1 cellular context compared by ENCODE assay signal in the genomic region with DNA sequence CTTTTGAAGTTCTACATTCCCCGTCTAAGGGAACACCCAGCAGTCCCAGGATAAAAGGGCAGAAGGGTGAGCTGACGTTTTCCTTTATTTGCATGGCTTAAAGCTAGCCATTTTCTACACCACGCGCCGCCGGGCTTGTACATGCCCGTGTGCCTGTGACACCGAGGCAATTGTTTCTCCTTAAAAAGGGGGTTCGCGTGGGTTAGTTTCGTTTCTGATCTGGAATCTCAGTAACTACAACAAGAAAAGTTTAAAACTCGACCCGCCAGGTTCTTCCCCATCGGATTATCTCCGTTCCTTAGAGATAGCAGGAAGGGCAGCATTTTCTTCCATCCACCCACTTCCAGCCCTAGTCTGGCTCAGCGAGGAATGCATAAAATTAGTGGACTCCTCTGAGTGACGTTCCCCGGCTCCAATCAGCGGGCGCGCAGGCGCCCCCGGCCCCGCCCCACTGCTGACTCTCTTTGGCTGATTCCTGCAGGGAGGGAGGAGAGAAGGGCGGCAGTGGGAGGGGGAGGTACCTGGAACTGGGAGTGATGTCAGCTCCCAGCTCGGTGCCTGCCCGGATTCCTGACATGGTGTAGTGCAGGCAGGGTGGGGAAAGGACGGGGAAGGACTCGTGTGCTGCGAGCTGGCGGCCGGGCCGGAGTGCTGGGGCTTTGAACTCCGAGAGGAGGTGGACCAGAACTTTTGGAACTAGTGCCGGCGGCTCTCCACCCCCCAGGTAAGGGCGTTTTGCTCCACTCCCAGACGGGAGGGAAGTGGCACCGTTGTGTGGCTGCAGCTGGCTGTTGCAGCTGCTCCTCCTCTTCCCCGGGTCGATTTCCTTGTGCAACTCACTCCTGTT.
TF ChIP-seq lines count a peak whose summit lies in the region.

A gene (plus strand): TSS at position 565 of the 847 bp plus-strand sequence. CDS start 109,191 bp downstream, outside the sequence.

TF ChIP-seq in H1, 55 proteins besides CTCF, POLR2A, EP300 and RAD21:
- TF ChIP-seq GABPA (IDR thresholded peaks at IDR 0.05; ENCODE audit: borderline replicate concordance, insufficient read depth, low read length), result no peak; the same call in 1 of the 2 replicates
- TF ChIP-seq EGR1 (IDR thresholded peaks at IDR 0.05; ENCODE audit: borderline replicate concordance, low read depth, low read length), result 0 out of 2 replicates have a peak, but pooled peaks have one; percentile 32
- TF ChIP-seq ASH2L (IDR thresholded peaks at IDR 0.05; ENCODE audit: low read length), result peak; percentile 70
- TF ChIP-seq, protein P1, sequence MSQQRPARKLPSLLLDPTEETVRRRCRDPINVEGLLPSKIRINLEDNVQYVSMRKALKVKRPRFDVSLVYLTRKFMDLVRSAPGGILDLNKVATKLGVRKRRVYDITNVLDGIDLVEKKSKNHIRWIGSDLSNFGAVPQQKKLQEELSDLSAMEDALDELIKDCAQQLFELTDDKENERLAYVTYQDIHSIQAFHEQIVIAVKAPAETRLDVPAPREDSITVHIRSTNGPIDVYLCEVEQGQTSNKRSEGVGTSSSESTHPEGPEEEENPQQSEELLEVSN (IDR thresholded peaks at IDR 0.05), result no peak
- TF ChIP-seq SUZ12 (IDR thresholded peaks at IDR 0.05; ENCODE audit: low read length), result no peak
- no peak for TF ChIP-seq HDAC6 (IDR thresholded peaks at IDR 0.05; ENCODE audit: low read depth, low read length)
- no peak for TF ChIP-seq RFX5 (IDR thresholded peaks at IDR 0.05; ENCODE audit: borderline replicate concordance, low read depth, low read length)
- TF ChIP-seq, protein P2, sequence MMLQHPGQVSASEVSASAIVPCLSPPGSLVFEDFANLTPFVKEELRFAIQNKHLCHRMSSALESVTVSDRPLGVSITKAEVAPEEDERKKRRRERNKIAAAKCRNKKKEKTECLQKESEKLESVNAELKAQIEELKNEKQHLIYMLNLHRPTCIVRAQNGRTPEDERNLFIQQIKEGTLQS (IDR thresholded peaks at IDR 0.05; ENCODE audit: insufficient read depth, low read depth, low read length), result no peak
- TF ChIP-seq BRCA1 (IDR thresholded peaks at IDR 0.05; ENCODE audit: low read depth, low read length), result no peak
- no peak for TF ChIP-seq CBX5 (IDR thresholded peaks at IDR 0.05; ENCODE audit: low read depth, low read length)
- TF ChIP-seq SP4 (IDR thresholded peaks at IDR 0.05; ENCODE audit: low read length), result peak; percentile 50; the same call in 1 of the 2 replicates
- no peak for TF ChIP-seq CEBPB (IDR thresholded peaks at IDR 0.05; ENCODE audit: low read depth, low read length)
- no peak for TF ChIP-seq SRF (IDR thresholded peaks at IDR 0.05; ENCODE audit: low read depth, low read length)
- TF ChIP-seq SP2 (IDR thresholded peaks at IDR 0.05; ENCODE audit: low read length), result peak; percentile 83
- peak; percentile 61; the same call in 1 of the 2 replicates for TF ChIP-seq POU5F1 (IDR thresholded peaks at IDR 0.05; ENCODE audit: low read depth, low read length)
- no peak for TF ChIP-seq RXRA (IDR thresholded peaks at IDR 0.05; ENCODE audit: insufficient read depth, low read depth, low read length)
- 0 out of 2 replicates have a peak, but pooled peaks have one; percentile 61 for TF ChIP-seq JUND (IDR thresholded peaks at IDR 0.05; ENCODE audit: low read length)
- peak; percentile 71 for TF ChIP-seq KDM4A (IDR thresholded peaks at IDR 0.05; ENCODE audit: low read depth, low read length, severe bottlenecking)
- TF ChIP-seq SIN3A (conservative IDR thresholded peaks at IDR 0.05 in 1 of 2, IDR thresholded peaks at IDR 0.05 in 1 of 2; ENCODE audit: low read depth in 1 of 2, low read length in 2 of 2), result peak; percentile 10 to 38; a peak in 1 of 4 replicates
- no peak for TF ChIP-seq MAFK (IDR thresholded peaks at IDR 0.05; ENCODE audit: low read depth, low read length)
- TF ChIP-seq, protein P3, sequence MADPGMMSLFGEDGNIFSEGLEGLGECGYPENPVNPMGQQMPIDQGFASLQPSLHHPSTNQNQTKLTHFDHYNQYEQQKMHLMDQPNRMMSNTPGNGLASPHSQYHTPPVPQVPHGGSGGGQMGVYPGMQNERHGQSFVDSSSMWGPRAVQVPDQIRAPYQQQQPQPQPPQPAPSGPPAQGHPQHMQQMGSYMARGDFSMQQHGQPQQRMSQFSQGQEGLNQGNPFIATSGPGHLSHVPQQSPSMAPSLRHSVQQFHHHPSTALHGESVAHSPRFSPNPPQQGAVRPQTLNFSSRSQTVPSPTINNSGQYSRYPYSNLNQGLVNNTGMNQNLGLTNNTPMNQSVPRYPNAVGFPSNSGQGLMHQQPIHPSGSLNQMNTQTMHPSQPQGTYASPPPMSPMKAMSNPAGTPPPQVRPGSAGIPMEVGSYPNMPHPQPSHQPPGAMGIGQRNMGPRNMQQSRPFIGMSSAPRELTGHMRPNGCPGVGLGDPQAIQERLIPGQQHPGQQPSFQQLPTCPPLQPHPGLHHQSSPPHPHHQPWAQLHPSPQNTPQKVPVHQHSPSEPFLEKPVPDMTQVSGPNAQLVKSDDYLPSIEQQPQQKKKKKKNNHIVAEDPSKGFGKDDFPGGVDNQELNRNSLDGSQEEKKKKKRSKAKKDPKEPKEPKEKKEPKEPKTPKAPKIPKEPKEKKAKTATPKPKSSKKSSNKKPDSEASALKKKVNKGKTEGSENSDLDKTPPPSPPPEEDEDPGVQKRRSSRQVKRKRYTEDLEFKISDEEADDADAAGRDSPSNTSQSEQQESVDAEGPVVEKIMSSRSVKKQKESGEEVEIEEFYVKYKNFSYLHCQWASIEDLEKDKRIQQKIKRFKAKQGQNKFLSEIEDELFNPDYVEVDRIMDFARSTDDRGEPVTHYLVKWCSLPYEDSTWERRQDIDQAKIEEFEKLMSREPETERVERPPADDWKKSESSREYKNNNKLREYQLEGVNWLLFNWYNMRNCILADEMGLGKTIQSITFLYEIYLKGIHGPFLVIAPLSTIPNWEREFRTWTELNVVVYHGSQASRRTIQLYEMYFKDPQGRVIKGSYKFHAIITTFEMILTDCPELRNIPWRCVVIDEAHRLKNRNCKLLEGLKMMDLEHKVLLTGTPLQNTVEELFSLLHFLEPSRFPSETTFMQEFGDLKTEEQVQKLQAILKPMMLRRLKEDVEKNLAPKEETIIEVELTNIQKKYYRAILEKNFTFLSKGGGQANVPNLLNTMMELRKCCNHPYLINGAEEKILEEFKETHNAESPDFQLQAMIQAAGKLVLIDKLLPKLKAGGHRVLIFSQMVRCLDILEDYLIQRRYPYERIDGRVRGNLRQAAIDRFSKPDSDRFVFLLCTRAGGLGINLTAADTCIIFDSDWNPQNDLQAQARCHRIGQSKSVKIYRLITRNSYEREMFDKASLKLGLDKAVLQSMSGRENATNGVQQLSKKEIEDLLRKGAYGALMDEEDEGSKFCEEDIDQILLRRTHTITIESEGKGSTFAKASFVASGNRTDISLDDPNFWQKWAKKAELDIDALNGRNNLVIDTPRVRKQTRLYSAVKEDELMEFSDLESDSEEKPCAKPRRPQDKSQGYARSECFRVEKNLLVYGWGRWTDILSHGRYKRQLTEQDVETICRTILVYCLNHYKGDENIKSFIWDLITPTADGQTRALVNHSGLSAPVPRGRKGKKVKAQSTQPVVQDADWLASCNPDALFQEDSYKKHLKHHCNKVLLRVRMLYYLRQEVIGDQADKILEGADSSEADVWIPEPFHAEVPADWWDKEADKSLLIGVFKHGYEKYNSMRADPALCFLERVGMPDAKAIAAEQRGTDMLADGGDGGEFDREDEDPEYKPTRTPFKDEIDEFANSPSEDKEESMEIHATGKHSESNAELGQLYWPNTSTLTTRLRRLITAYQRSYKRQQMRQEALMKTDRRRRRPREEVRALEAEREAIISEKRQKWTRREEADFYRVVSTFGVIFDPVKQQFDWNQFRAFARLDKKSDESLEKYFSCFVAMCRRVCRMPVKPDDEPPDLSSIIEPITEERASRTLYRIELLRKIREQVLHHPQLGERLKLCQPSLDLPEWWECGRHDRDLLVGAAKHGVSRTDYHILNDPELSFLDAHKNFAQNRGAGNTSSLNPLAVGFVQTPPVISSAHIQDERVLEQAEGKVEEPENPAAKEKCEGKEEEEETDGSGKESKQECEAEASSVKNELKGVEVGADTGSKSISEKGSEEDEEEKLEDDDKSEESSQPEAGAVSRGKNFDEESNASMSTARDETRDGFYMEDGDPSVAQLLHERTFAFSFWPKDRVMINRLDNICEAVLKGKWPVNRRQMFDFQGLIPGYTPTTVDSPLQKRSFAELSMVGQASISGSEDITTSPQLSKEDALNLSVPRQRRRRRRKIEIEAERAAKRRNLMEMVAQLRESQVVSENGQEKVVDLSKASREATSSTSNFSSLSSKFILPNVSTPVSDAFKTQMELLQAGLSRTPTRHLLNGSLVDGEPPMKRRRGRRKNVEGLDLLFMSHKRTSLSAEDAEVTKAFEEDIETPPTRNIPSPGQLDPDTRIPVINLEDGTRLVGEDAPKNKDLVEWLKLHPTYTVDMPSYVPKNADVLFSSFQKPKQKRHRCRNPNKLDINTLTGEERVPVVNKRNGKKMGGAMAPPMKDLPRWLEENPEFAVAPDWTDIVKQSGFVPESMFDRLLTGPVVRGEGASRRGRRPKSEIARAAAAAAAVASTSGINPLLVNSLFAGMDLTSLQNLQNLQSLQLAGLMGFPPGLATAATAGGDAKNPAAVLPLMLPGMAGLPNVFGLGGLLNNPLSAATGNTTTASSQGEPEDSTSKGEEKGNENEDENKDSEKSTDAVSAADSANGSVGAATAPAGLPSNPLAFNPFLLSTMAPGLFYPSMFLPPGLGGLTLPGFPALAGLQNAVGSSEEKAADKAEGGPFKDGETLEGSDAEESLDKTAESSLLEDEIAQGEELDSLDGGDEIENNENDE (IDR thresholded peaks at IDR 0.05; ENCODE audit: insufficient replicate concordance, low read length), result no peak
- TF ChIP-seq CTBP2 (IDR thresholded peaks at IDR 0.05; ENCODE audit: borderline replicate concordance, insufficient read depth, insufficient read length, low read length), result no peak
- TF ChIP-seq RBBP5 (IDR thresholded peaks at IDR 0.05; ENCODE audit: borderline replicate concordance, low read depth, low read length), result peak; percentile 45; the same call in 1 of the 2 replicates
- peak; percentile 82 for TF ChIP-seq CHD2 (IDR thresholded peaks at IDR 0.05; ENCODE audit: low read length)
- no peak for TF ChIP-seq RNF2 (IDR thresholded peaks at IDR 0.05; ENCODE audit: borderline replicate concordance, low read depth, low read length, missing control alignments, poor library complexity, severe bottlenecking)
- no peak for TF ChIP-seq KDM5A (IDR thresholded peaks at IDR 0.05; ENCODE audit: low read length)
- peak; percentile 43; the same call in 1 of the 2 replicates for TF ChIP-seq YY1 (IDR thresholded peaks at IDR 0.05; ENCODE audit: low read depth, low read length)
- TF ChIP-seq TBP (IDR thresholded peaks at IDR 0.05; ENCODE audit: low read depth, low read length), result peak; percentile 54
- 0 out of 2 replicates have a peak, but pooled peaks have one; percentile 13 for TF ChIP-seq GTF2F1 (IDR thresholded peaks at IDR 0.05; ENCODE audit: borderline replicate concordance, low read depth, low read length)
- TF ChIP-seq SAP30 (IDR thresholded peaks at IDR 0.05; ENCODE audit: insufficient read depth, insufficient replicate concordance, low read length), result no peak
- TF ChIP-seq HDAC2 (IDR thresholded peaks at IDR 0.05; ENCODE audit: borderline replicate concordance in 1 of 2, low read depth in 2 of 2, low read length in 2 of 2), result no peak
- no peak for TF ChIP-seq TCF12 (IDR thresholded peaks at IDR 0.05; ENCODE audit: low read depth, low read length)
- peak; percentile 38; the same call in 1 of the 2 replicates for TF ChIP-seq CREB1 (IDR thresholded peaks at IDR 0.05)
- TF ChIP-seq KDM1A (IDR thresholded peaks at IDR 0.05; ENCODE audit: borderline replicate concordance, low read length), result no peak
- TF ChIP-seq TAF1 (IDR thresholded peaks at IDR 0.05; ENCODE audit: low read depth, low read length), result peak; percentile 72
- TF ChIP-seq JUN (IDR thresholded peaks at IDR 0.05; ENCODE audit: low read depth, low read length), result no peak
- TF ChIP-seq BCL11A (IDR thresholded peaks at IDR 0.05; ENCODE audit: low read depth in 2 of 2, low read length in 2 of 2), result no peak
- TF ChIP-seq TAF7 (optimal IDR thresholded peaks at IDR 0.05; ENCODE audit: borderline replicate concordance, low read depth, low read length), result no peak
- TF ChIP-seq, protein P4, sequence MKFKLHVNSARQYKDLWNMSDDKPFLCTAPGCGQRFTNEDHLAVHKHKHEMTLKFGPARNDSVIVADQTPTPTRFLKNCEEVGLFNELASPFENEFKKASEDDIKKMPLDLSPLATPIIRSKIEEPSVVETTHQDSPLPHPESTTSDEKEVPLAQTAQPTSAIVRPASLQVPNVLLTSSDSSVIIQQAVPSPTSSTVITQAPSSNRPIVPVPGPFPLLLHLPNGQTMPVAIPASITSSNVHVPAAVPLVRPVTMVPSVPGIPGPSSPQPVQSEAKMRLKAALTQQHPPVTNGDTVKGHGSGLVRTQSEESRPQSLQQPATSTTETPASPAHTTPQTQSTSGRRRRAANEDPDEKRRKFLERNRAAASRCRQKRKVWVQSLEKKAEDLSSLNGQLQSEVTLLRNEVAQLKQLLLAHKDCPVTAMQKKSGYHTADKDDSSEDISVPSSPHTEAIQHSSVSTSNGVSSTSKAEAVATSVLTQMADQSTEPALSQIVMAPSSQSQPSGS (IDR thresholded peaks at IDR 0.05; ENCODE audit: low read length), result peak; percentile 81
- peak; percentile 96 for TF ChIP-seq SP1 (IDR thresholded peaks at IDR 0.05; ENCODE audit: low read depth, low read length)
- peak; percentile 11 for TF ChIP-seq NANOG (IDR thresholded peaks at IDR 0.05; ENCODE audit: insufficient read depth, low read depth, low read length, poor library complexity, severe bottlenecking)
- no peak for TF ChIP-seq FOSL1 (IDR thresholded peaks at IDR 0.05; ENCODE audit: insufficient read depth, low read depth, low read length)
- peak; percentile 86 for TF ChIP-seq PHF8 (conservative IDR thresholded peaks at IDR 0.05; ENCODE audit: low read depth, low read length)
- no peak for TF ChIP-seq CHD1 (IDR thresholded peaks at IDR 0.05; ENCODE audit: low read depth, low read length)
- no peak for TF ChIP-seq EZH2 (IDR thresholded peaks at IDR 0.05; ENCODE audit: low read depth, low read length, severe bottlenecking)
- TF ChIP-seq, protein P5, sequence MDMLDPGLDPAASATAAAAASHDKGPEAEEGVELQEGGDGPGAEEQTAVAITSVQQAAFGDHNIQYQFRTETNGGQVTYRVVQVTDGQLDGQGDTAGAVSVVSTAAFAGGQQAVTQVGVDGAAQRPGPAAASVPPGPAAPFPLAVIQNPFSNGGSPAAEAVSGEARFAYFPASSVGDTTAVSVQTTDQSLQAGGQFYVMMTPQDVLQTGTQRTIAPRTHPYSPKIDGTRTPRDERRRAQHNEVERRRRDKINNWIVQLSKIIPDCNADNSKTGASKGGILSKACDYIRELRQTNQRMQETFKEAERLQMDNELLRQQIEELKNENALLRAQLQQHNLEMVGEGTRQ (IDR thresholded peaks at IDR 0.05; ENCODE audit: low read length), result no peak
- peak; percentile 81 for TF ChIP-seq POLR2AphosphoS5 (IDR thresholded peaks at IDR 0.05; ENCODE audit: low read depth, low read length)
- TF ChIP-seq, protein P6, sequence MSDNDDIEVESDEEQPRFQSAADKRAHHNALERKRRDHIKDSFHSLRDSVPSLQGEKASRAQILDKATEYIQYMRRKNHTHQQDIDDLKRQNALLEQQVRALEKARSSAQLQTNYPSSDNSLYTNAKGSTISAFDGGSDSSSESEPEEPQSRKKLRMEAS (IDR thresholded peaks at IDR 0.05), result peak; percentile 65
- no peak for TF ChIP-seq SIRT6 (IDR thresholded peaks at IDR 0.05; ENCODE audit: low read length)
- TF ChIP-seq NRF1 (IDR thresholded peaks at IDR 0.05; ENCODE audit: low read depth, low read length), result 0 out of 2 replicates have a peak, but pooled peaks have one; percentile 15
- TF ChIP-seq CBX8 (IDR thresholded peaks at IDR 0.05; ENCODE audit: borderline replicate concordance, low read depth, low read length), result no peak
- TF ChIP-seq TEAD4 (IDR thresholded peaks at IDR 0.05; ENCODE audit: low read depth, low read length), result peak; percentile 47; the same call in 1 of the 2 replicates
- no peak for TF ChIP-seq SIX5 (IDR thresholded peaks at IDR 0.05; ENCODE audit: low read depth, low read length)
TF ChIP-seq in H1: peak in this region for 23.
